1 cellular context compared by ENCODE assay signal in the genomic region with DNA sequence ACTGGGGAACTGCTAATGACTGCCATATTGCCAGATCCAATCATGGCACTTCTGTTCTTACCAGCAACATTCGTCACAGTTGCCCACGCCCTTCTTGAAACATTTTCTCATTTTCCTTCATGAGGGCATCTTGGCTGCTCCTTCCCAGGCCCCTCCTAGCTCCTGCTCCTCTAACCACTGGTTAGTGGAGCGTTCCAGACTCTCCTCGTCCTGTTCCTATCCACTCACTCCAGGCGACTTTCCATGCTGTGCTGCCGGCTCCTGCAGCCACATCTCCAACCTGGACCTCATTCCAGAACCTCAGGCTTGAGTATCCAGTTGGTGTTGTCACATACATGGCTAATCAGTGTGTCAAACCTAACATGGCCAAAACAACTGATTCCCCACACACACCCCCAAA.
TF ChIP-seq lines count a peak whose summit lies in the region.

No MANE protein-coding gene starts in this region.

TF ChIP-seq in HCT116, 20 proteins besides CTCF, POLR2A, EP300 and RAD21 (continued from another document):
- TF ChIP-seq SIN3A (IDR thresholded peaks at IDR 0.05; ENCODE audit: low read depth): no peak
- TF ChIP-seq ZFX (IDR thresholded peaks at IDR 0.05): no peak
- TF ChIP-seq, protein P1, sequence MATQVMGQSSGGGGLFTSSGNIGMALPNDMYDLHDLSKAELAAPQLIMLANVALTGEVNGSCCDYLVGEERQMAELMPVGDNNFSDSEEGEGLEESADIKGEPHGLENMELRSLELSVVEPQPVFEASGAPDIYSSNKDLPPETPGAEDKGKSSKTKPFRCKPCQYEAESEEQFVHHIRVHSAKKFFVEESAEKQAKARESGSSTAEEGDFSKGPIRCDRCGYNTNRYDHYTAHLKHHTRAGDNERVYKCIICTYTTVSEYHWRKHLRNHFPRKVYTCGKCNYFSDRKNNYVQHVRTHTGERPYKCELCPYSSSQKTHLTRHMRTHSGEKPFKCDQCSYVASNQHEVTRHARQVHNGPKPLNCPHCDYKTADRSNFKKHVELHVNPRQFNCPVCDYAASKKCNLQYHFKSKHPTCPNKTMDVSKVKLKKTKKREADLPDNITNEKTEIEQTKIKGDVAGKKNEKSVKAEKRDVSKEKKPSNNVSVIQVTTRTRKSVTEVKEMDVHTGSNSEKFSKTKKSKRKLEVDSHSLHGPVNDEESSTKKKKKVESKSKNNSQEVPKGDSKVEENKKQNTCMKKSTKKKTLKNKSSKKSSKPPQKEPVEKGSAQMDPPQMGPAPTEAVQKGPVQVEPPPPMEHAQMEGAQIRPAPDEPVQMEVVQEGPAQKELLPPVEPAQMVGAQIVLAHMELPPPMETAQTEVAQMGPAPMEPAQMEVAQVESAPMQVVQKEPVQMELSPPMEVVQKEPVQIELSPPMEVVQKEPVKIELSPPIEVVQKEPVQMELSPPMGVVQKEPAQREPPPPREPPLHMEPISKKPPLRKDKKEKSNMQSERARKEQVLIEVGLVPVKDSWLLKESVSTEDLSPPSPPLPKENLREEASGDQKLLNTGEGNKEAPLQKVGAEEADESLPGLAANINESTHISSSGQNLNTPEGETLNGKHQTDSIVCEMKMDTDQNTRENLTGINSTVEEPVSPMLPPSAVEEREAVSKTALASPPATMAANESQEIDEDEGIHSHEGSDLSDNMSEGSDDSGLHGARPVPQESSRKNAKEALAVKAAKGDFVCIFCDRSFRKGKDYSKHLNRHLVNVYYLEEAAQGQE (IDR thresholded peaks at IDR 0.05; ENCODE audit: low read depth): no peak
- TF ChIP-seq, protein P2, sequence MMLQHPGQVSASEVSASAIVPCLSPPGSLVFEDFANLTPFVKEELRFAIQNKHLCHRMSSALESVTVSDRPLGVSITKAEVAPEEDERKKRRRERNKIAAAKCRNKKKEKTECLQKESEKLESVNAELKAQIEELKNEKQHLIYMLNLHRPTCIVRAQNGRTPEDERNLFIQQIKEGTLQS (IDR thresholded peaks at IDR 0.05): no peak
- TF ChIP-seq, protein P3, sequence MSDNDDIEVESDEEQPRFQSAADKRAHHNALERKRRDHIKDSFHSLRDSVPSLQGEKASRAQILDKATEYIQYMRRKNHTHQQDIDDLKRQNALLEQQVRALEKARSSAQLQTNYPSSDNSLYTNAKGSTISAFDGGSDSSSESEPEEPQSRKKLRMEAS (IDR thresholded peaks at IDR 0.05): no peak
- TF ChIP-seq ELF1 (IDR thresholded peaks at IDR 0.05; ENCODE audit: borderline replicate concordance, low read depth): no peak
- no peak for TF ChIP-seq FOSL1 (IDR thresholded peaks at IDR 0.05; ENCODE audit: low read depth)
- no peak for TF ChIP-seq SRF (IDR thresholded peaks at IDR 0.05; ENCODE audit: low read depth)
- TF ChIP-seq YY1 (IDR thresholded peaks at IDR 0.05; ENCODE audit: extremely low read depth, insufficient replicate concordance, low read depth, low read length): no peak
- no peak for TF ChIP-seq EZH2 (IDR thresholded peaks at IDR 0.05)
- no peak for TF ChIP-seq JUND (IDR thresholded peaks at IDR 0.05)
- TF ChIP-seq CBX3 (IDR thresholded peaks at IDR 0.05; ENCODE audit: low read depth): no peak
- TF ChIP-seq CEBPB (IDR thresholded peaks at IDR 0.05; ENCODE audit: low read depth): no peak
